Comparison of ENCODE assay signal across 9 cellular contexts in genomic region chr15:25981114-25981513, GRCh38.
"Had no signal": no experiment of that assay in that cellular context is flagged by ENCODE, and none has a peak within 500 bp of the region (broad histone marks: within the 10 kb centered on the region; RNA-seq: fewer than 3 reads in every experiment).

No MANE protein-coding gene starts in this region.

- H3K36me3 ChIP-seq: HAP-1 had no signal

- H3K9me3 ChIP-seq: HAP-1 had no signal

- H3K4me3 ChIP-seq: HAP-1 had no signal

- H3K27ac ChIP-seq: HL-60 had no signal

- H3K4me1 Mint-ChIP-seq: IgD-negative memory B cell had no signal

- DNase-seq: GOT3, H7, HFFc6, Kasumi-1, KG1 had no signal

- ATAC-seq: HCT116 had no signal

- H3K4me3 Mint-ChIP-seq: HFFc6, IgD-negative memory B cell had no signal

- H3K27ac Mint-ChIP-seq: HFFc6, IgD-negative memory B cell had no signal

- H3K9me3 Mint-ChIP-seq: HFFc6 had no signal
